In genomic region chr9:135951889-135952663, GRCh38 we compare ENCODE assay signal across 1 cellular context.
A peak's percentile ranks its signal among the peaks of the same experiment; 100 is the strongest.
TF ChIP-seq lines count a peak whose summit lies in the region.

No MANE protein-coding gene starts in this region.

TF ChIP-seq in K562, 482 proteins besides CTCF, POLR2A, EP300 and RAD21 (continued from another document and continues in another):
- TF ChIP-seq CREB5 (CRISPR knock-in tag; IDR thresholded peaks at IDR 0.05) (no peak), ZNF583 (CRISPR knock-in tag; IDR thresholded peaks at IDR 0.05) (peak; percentile 95), ZNF695 (CRISPR knock-in tag; IDR thresholded peaks at IDR 0.05) (no peak), TOE1 (IDR thresholded peaks at IDR 0.05; ENCODE audit: borderline replicate concordance) (no peak), TOE1 (CRISPR knock-in tag; IDR thresholded peaks at IDR 0.05; ENCODE audit: borderline replicate concordance, low read depth) (no peak), ELK3 (CRISPR knock-in tag; IDR thresholded peaks at IDR 0.05) (peak; percentile 75; the same call in 1 of the 2 replicates), MYBL2 (IDR thresholded peaks at IDR 0.05; ENCODE audit: low read depth) (no peak), MYBL2 (CRISPR knock-in tag; IDR thresholded peaks at IDR 0.05; ENCODE audit: borderline replicate concordance) (no peak), ZNF780A (CRISPR knock-in tag; IDR thresholded peaks at IDR 0.05) (no peak), UBTF (IDR thresholded peaks at IDR 0.05; ENCODE audit: borderline replicate concordance in 1 of 2, low read depth in 2 of 2, low read length in 2 of 2) (no peak; a peak in 1 of 4 replicates), THAP7 (CRISPR knock-in tag; IDR thresholded peaks at IDR 0.05) (no peak), CBX3 (IDR thresholded peaks at IDR 0.05; ENCODE audit: borderline replicate concordance in 1 of 2, low read length in 2 of 2) (peak in 1 of 2 experiments; percentile 75; a peak in 1 of 3 replicates), BACH1 (tag; IDR thresholded peaks at IDR 0.05) (no peak; the same call in none of the 2 replicates), NFE2L1 (tag; IDR thresholded peaks at IDR 0.05; ENCODE audit: borderline replicate concordance, low read depth) (no peak), CBX5 (IDR thresholded peaks at IDR 0.05; ENCODE audit: borderline replicate concordance, low read depth) (no peak), CHD4 (IDR thresholded peaks at IDR 0.05; ENCODE audit: insufficient read depth, insufficient replicate concordance, low read depth, low read length, poor library complexity, severe bottlenecking) (no peak), HOMEZ (CRISPR knock-in tag; IDR thresholded peaks at IDR 0.05) (no peak), DIDO1 (tag; IDR thresholded peaks at IDR 0.05; ENCODE audit: low read depth) (0 out of 2 replicates have a peak, but pooled peaks have one; percentile 26), ZNF217 (CRISPR knock-in tag; IDR thresholded peaks at IDR 0.05) (no peak), SAFB (IDR thresholded peaks at IDR 0.05; ENCODE audit: borderline replicate concordance, low read depth, low read length) (no peak), PCBP2 (IDR thresholded peaks at IDR 0.05; ENCODE audit: low read depth, low read length, poor library complexity, severe bottlenecking) (no peak), PBX2 (CRISPR knock-in tag; IDR thresholded peaks at IDR 0.05; ENCODE audit: low read depth) (peak; percentile 76; the same call in 1 of the 2 replicates), PBX2 (tag; conservative IDR thresholded peaks at IDR 0.05; ENCODE audit: low read depth) (peak; percentile 97), ZNF263 (CRISPR knock-in tag; IDR thresholded peaks at IDR 0.05; ENCODE audit: borderline replicate concordance) (no peak), ZBTB7A (IDR thresholded peaks at IDR 0.05; ENCODE audit: borderline replicate concordance, control insufficient read depth, low read depth, low read length) (peak; percentile 88), AFF1 (IDR thresholded peaks at IDR 0.05; ENCODE audit: low read depth in 1 of 2, partially characterized antibody in 2 of 2) (peak in 1 of 2 experiments; percentile 84), CAMTA2 (CRISPR knock-in tag; conservative IDR thresholded peaks at IDR 0.05) (peak; percentile 8; the same call in 1 of the 2 replicates), PRMT5 (CRISPR knock-in tag; IDR thresholded peaks at IDR 0.05) (no peak), ZNF133 (CRISPR knock-in tag; IDR thresholded peaks at IDR 0.05) (no peak), FOXA3 (CRISPR knock-in tag; conservative IDR thresholded peaks at IDR 0.05 in 1 of 2, IDR thresholded peaks at IDR 0.05 in 1 of 2) (peak; percentile 42 to 94), FOXA1 (IDR thresholded peaks at IDR 0.05; ENCODE audit: borderline replicate concordance) (no peak), HDAC1 (IDR thresholded peaks at IDR 0.05) (peak in 1 of 2 experiments; percentile 87; a peak in 1 of 4 replicates), ZBTB49 (CRISPR knock-in tag; IDR thresholded peaks at IDR 0.05; ENCODE audit: borderline replicate concordance) (no peak), GTF2E2 (tag; IDR thresholded peaks at IDR 0.05) (no peak; the same call in 1 of the 2 replicates), HDAC8 (tag; IDR thresholded peaks at IDR 0.05) (no peak), TAF7 (tag; IDR thresholded peaks at IDR 0.05) (no peak), ZBTB8A (IDR thresholded peaks at IDR 0.05; ENCODE audit: partially characterized antibody) (no peak), ATF4 (CRISPR knock-in tag; IDR thresholded peaks at IDR 0.05) (peak; percentile 80), TFE3 (CRISPR knock-in tag; IDR thresholded peaks at IDR 0.05) (peak; percentile 10; the same call in 1 of the 2 replicates)
